In the genomic region with DNA sequence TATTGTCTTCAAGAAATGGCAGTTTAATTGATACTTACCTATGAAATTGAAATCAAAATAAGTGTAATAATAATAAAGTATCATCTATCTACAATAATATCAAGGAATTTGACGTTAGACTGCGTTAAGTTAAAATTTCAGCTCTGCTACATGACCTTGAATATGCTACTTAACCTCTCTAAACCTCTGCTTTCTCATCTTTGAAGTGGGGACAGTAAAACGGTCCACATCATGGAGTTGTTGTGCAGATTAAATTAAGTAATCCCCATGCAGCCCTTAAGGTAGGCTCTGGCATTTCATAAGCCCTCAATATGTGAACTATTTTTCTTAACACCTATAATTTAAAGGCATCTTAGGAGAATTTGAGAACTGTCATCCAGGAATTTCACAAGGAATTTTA, we compare ENCODE assay signal across 28 cellular contexts.
"Had no signal": no experiment of that assay in that cellular context is flagged by ENCODE, and none has a peak within 500 bp of the region (broad histone marks: within the 10 kb centered on the region; RNA-seq: fewer than 3 reads in every experiment).

No MANE protein-coding gene starts in this region.

- DNase-seq: colonic mucosa; cortex of kidney; dermis blood vessel endothelial cell; dorsolateral prefrontal cortex; effector CD4-positive, alpha-beta T cell; effector CD8-positive, alpha-beta T cell; effector memory CD4-positive, alpha-beta T cell; effector memory CD8-positive, alpha-beta T cell; endodermal cell; erythroblast; esophagus squamous epithelium; foreskin fibroblast; foreskin keratinocyte; foreskin melanocyte; gastrocnemius medialis; glutamatergic neuron; head of caudate nucleus; heart left ventricle; heart right ventricle had no signal

- H3K36me3 ChIP-seq: colonic mucosa, esophagus muscularis mucosa, esophagus squamous epithelium, gastrocnemius medialis, gastroesophageal sphincter, heart left ventricle, heart right ventricle had no signal

- H3K27ac ChIP-seq: colonic mucosa, coronary artery, dorsolateral prefrontal cortex, epithelial cell of prostate, esophagus muscularis mucosa, esophagus squamous epithelium, foreskin keratinocyte, gastrocnemius medialis, gastroesophageal sphincter, heart left ventricle, heart right ventricle had no signal

- FAIRE-seq: colon, endometrium, endothelial cell of umbilical vein, frontal cortex had no signal

- H3K9me3 ChIP-seq: colonic mucosa, esophagus muscularis mucosa, esophagus squamous epithelium, gastrocnemius medialis, gastroesophageal sphincter, heart left ventricle, heart right ventricle had no signal

- H3K4me3 ChIP-seq: colonic mucosa, coronary artery, dorsolateral prefrontal cortex, esophagus muscularis mucosa, esophagus squamous epithelium, gastrocnemius medialis, gastroesophageal sphincter, heart left ventricle, heart right ventricle had no signal

- ATAC-seq: effector memory CD8-positive, alpha-beta T cell; esophagus mucosa; foreskin keratinocyte; gastrocnemius medialis; gastroesophageal sphincter; heart left ventricle; heart right ventricle had no signal

- H3K4me1 ChIP-seq: colonic mucosa, esophagus muscularis mucosa, esophagus squamous epithelium, foreskin keratinocyte, gastrocnemius medialis, gastroesophageal sphincter, heart left ventricle, heart right ventricle had no signal

- H3K27me3 ChIP-seq: colonic mucosa, dorsolateral prefrontal cortex, esophagus muscularis mucosa, esophagus squamous epithelium, foreskin keratinocyte, gastrocnemius medialis, gastroesophageal sphincter, heart left ventricle, heart right ventricle had no signal
